34 cellular contexts compared by ENCODE assay signal in genomic region chr5:135600971-135601381, GRCh38. TPM values are rescaled to one million over a fixed set of nuclear protein-coding genes. Genes with fewer than 3 reads are reported as not detected.
DNase-seq lines count a peak whose midpoint lies in the region; ATAC-seq and TF ChIP-seq lines count a peak whose summit lies in the region.
"Had no signal": no experiment of that assay in that cellular context is flagged by ENCODE, and none has a peak within 500 bp of the region (broad histone marks: within the 10 kb centered on the region; RNA-seq: fewer than 3 reads in every experiment).

No MANE protein-coding gene starts in this region.

- H3K4me1 ChIP-seq in esophagus muscularis mucosa = no peaks in the 10 kb centered on the region
- H3K4me1 ChIP-seq in psoas muscle = no peaks in the 10 kb centered on the region
- H3K4me1 ChIP-seq: BE2C, parathyroid adenoma, SJSA1 had no signal

- no peak for TF ChIP-seq POLR2A in esophagus muscularis mucosa (IDR thresholded peaks at IDR 0.05; ENCODE audit: low read depth)

- TF ChIP-seq CTCF in esophagus muscularis mucosa (IDR thresholded peaks at IDR 0.05) (no peak), psoas muscle (IDR thresholded peaks at IDR 0.05) (no peak)

- no peaks in the 10 kb centered on the region for H3K9me3 ChIP-seq in esophagus muscularis mucosa
- H3K9me3 ChIP-seq in psoas muscle = no peaks in the 10 kb centered on the region
- H3K9me3 ChIP-seq: BE2C, MG63, SJSA1, suprapubic skin had no signal

- WGBS in esophagus muscularis mucosa = 75% methylated on average over 5 of the region's 6 CpGs
- WGBS in psoas muscle, 3 donors = 87 to 92% (median 90%) methylated on average over 6 of the region's 6 CpGs

- no peak overlapping the region for H3K4me3 ChIP-seq in esophagus muscularis mucosa
- no peak overlapping the region for H3K4me3 ChIP-seq in psoas muscle
- H3K4me3 ChIP-seq: GM23338, MG63, neural progenitor cell, SJSA1, suprapubic skin had no signal

- DNase-seq in CD1c-positive myeloid dendritic cell (ENCODE audit: extremely low spot score) (peak; percentile 12), SKM-1 treated with dmso at 0.1 percent for 144 hours (lab: John Stamatoyannopoulos, UW; ENCODE audit: unreplicated experiment) (peak; percentile 66), esophagus muscularis mucosa (ENCODE audit: extremely low spot score) (peak; percentile 70), psoas muscle (no peak), iPS-NIHi11 (ENCODE audit: low spot score) (no peak)
- DNase-seq: activated CD4-positive, alpha-beta memory T cell treated with anti-CD3 and anti-CD28 coated beads for 36 hours; activated CD4-positive, alpha-beta T cell treated with anti-CD3 and anti-CD28 coated beads for 1 hour; amniotic stem cell; BE2C; CD8-positive, alpha-beta memory T cell; DMS 273 treated with DMSO at 0.1 percent for 48 hours; foreskin fibroblast; left ventricle myocardium superior; MG63; NCI-H1417 treated with DMSO at 0.1 percent for 48 hours; NCI-H226; right cardiac atrium; RPMI8226; stimulated activated CD4-positive, alpha-beta T cell treated with anti-CD3 and anti-CD28 coated beads, Interleukin-1b, Interleukin-23, amount 100 ng/mL, for 48 hours; stimulated activated naive CD4-positive, alpha-beta T cell treated with Interleukin-2 at 50 U/mL for 16 hours had no signal

- peaks cover 0 to 5% (median 0%) of the 10 kb centered on the region in 4 donors for H3K27me3 ChIP-seq in esophagus muscularis mucosa
- no peaks in the 10 kb centered on the region for H3K27me3 ChIP-seq in psoas muscle (ENCODE audit: insufficient read depth in 3 of 3, low read length in 2 of 3)
- H3K27me3 ChIP-seq: neural progenitor cell, suprapubic skin had no signal

- H3K36me3 ChIP-seq in esophagus muscularis mucosa = no peaks in the 10 kb centered on the region
- H3K36me3 ChIP-seq in psoas muscle (ENCODE audit: insufficient read depth in 1 of 2, low read depth in 1 of 2) = no peaks in the 10 kb centered on the region
- H3K36me3 ChIP-seq: BE2C, MG63, neural progenitor cell, SJSA1, suprapubic skin had no signal

- intact Hi-C loops in esophagus muscularis mucosa (cut with DNase I) (no loop called here), psoas muscle (cut with DNase I) (no loop called here)

- ATAC-seq in HG02610 (IDR thresholded peaks at IDR 0.05; ENCODE audit: unreplicated experiment) (peak; percentile 46), psoas muscle (no peak), GM21576 (IDR thresholded peaks at IDR 0.05; ENCODE audit: unreplicated experiment) (no peak)
- ATAC-seq: esophagus mucosa, GM23338, left ventricle myocardium superior, right cardiac atrium had no signal

- no peak for TF ChIP-seq EP300 in esophagus muscularis mucosa (IDR thresholded peaks at IDR 0.05)

- H3K27ac ChIP-seq in esophagus muscularis mucosa (replicated peaks in 1 of 4) (no peak overlapping the region), psoas muscle (no peak overlapping the region)
- H3K27ac ChIP-seq: HL-60, KMS-11, neural progenitor cell, parathyroid adenoma, SJSA1 had no signal

RNA-seq across cellular contexts. Expression of gene CXCL14, which starts 22.2 kb away (rescaled TPM):
- total RNA-seq in esophagus muscularis mucosa (1 to 10 TPM in 3 of 4 donors, under 1 TPM in 1; 0.42 to 4.0 (median 2.6) TPM), psoas muscle (10 to 100 TPM in 3 of 4 donors, 1 to 10 TPM in 1; 2.6 to 28.9 (median 22.6) TPM)
- 10 to 100 TPM in 2 of 3 donors, 1 to 10 TPM in 1; 8.8 to 28.3 (median 21.0) TPM for polyA plus RNA-seq in psoas muscle
- total RNA-seq: activated CD4-positive, alpha-beta memory T cell treated with anti-CD3 and anti-CD28 coated beads for 36 hours; activated T-helper 2 cell treated with anti-CD3 and anti-CD28 coated beads, Interferon-gamma antibody, Interleukin-2, Interleukin-4, amounts not matched to agents 10 μg/mL and 5 μg/mL and 100 μg/mL, durations not matched to agents 14 hours and 24 hours and 36 hours; CD8-positive, alpha-beta memory T cell; dermis microvascular lymphatic vessel endothelial cell; GM23338; myocyte; T-helper 1 cell treated with Interleukin-12 subunit alpha and Interleukin-12 subunit beta and Interleukin-4 antibody, amounts not matched to agents 30 ng/mL and 1 ng/mL, for 36 hours had no signal
- polyA plus RNA-seq: CD8-positive, alpha-beta memory T cell had no signal

Comparison
In these comparisons a context has a peak if more than half of its experiments do, and no peak if none do; other contexts are left out.
1. DNase-seq: peak in CD1c-positive myeloid dendritic cell (single experiment), SKM-1 treated with dmso at 0.1 percent for 144 hours (single experiment) and esophagus muscularis mucosa (single experiment); none in psoas muscle (0 of 2) and iPS-NIHi11 (single experiment).